Comparison of ENCODE assay signal across 6 cellular contexts in genomic region chr6:32973934-32974333, GRCh38. TPM values are rescaled to one million over a fixed set of nuclear protein-coding genes. Genes with fewer than 3 reads are reported as not detected.
DNase-seq lines count a peak whose midpoint lies in the region; ATAC-seq and TF ChIP-seq lines count a peak whose summit lies in the region.

No MANE protein-coding gene starts in this region.

- no peak for ATAC-seq in activated CD8-positive, alpha-beta T cell treated with anti-CD3 and anti-CD28 coated beads for 36 hours
- ATAC-seq in left lung = no peak
- ATAC-seq in GM18909 (IDR thresholded peaks at IDR 0.05; ENCODE audit: poor library complexity, unreplicated experiment) = no peak
- ATAC-seq in HG02840 (IDR thresholded peaks at IDR 0.05; ENCODE audit: low FRiP score, unreplicated experiment) = no peak

- peaks cover 39% of the 10 kb centered on the region for H3K4me1 Mint-ChIP-seq in activated CD4-positive, alpha-beta T cell treated with anti-CD3 and anti-CD28 coated beads, Interleukin-2, amount 10 ng/mL, durations not matched to agents 24 days and 14 days
- peaks cover 35% of the 10 kb centered on the region for H3K4me1 Mint-ChIP-seq in activated CD8-positive, alpha-beta T cell treated with anti-CD3 and anti-CD28 coated beads for 36 hours (ENCODE audit: low read depth)

- POLR2A ChIA-PET in activated CD8-positive, alpha-beta T cell treated with anti-CD3 and anti-CD28 coated beads for 36 hours (lab: Charles Lee) = interaction anchor here (1.1 to 30.4 kb wide), 16 partner anchors 4 to 303 kb away, joined by 3 to 852 read pairs (median 13); partner anchors contain the start of genes B3GALT4, BRD2, HLA-DMA and HLA-DMB

- intact Hi-C loops in activated CD4-positive, alpha-beta T cell treated with anti-CD3 and anti-CD28 coated beads, Interleukin-2, amount 10 ng/mL, durations not matched to agents 24 days and 14 days (cut with micrococcal nuclease) = loop anchor here (1.0 to 5.0 kb wide), 4 partner anchors 9 to 777 kb away; partner anchors contain the start of genes CUTA and TAPBP
- intact Hi-C loops in activated CD8-positive, alpha-beta T cell treated with anti-CD3 and anti-CD28 coated beads for 36 hours (cut with micrococcal nuclease) = no loop called here
- intact Hi-C loops in left lung (cut with DNase I) = no loop called here

- H3K4me3 ChIP-seq in left lung = peak overlapping the region; percentile 98 to 100

- TF ChIP-seq CTCF in activated CD8-positive, alpha-beta T cell treated with anti-CD3 and anti-CD28 coated beads for 36 hours (IDR thresholded peaks at IDR 0.05) = no peak
- no peak for TF ChIP-seq CTCF in left lung (IDR thresholded peaks at IDR 0.05)

- peaks cover 9 to 48% of the 10 kb centered on the region in 2 donors for H3K4me1 ChIP-seq in left lung

- peak overlapping the region; percentile 99 for H3K27ac ChIP-seq in left lung

- H3K9me3 Mint-ChIP-seq in activated CD4-positive, alpha-beta T cell treated with anti-CD3 and anti-CD28 coated beads, Interleukin-2, amount 10 ng/mL, durations not matched to agents 24 days and 14 days = no peaks in the 10 kb centered on the region
- H3K9me3 Mint-ChIP-seq in activated CD8-positive, alpha-beta T cell treated with anti-CD3 and anti-CD28 coated beads for 36 hours = no peaks in the 10 kb centered on the region

- H3K27me3 ChIP-seq in left lung = no peaks in the 10 kb centered on the region

- peak; percentile 83 for DNase-seq in activated CD4-positive, alpha-beta T cell treated with anti-CD3 and anti-CD28 coated beads, Interleukin-2, amount 10 ng/mL, durations not matched to agents 24 days and 14 days
- DNase-seq in activated CD4-positive, alpha-beta T cell treated with anti-CD3 and anti-CD28 coated beads, Interleukin-2, amount 50 U/mL, for 48 hours = no peak
- peak; percentile 62 for DNase-seq in activated CD8-positive, alpha-beta T cell treated with anti-CD3 and anti-CD28 coated beads for 36 hours
- DNase-seq in left lung = no peak

- H3K36me3 ChIP-seq in left lung = peaks cover 10 to 68% of the 10 kb centered on the region in 2 donors

- H3K4me3 Mint-ChIP-seq in activated CD4-positive, alpha-beta T cell treated with anti-CD3 and anti-CD28 coated beads, Interleukin-2, amount 10 ng/mL, durations not matched to agents 24 days and 14 days = peak overlapping the region; percentile 94
- H3K4me3 Mint-ChIP-seq in activated CD8-positive, alpha-beta T cell treated with anti-CD3 and anti-CD28 coated beads for 36 hours = peak overlapping the region; percentile 95

- no peaks in the 10 kb centered on the region for H3K9me3 ChIP-seq in left lung

- CTCF ChIA-PET in activated CD8-positive, alpha-beta T cell treated with anti-CD3 and anti-CD28 coated beads for 36 hours (lab: Charles Lee) = interaction anchor here (0.8 to 17.0 kb wide), 8 partner anchors 11 to 161 kb away, joined by 3 to 246 read pairs (median 5); partner anchors contain the start of genes HLA-DMA and TAP2

- peaks cover 91% of the 10 kb centered on the region for H3K36me3 Mint-ChIP-seq in activated CD4-positive, alpha-beta T cell treated with anti-CD3 and anti-CD28 coated beads, Interleukin-2, amount 10 ng/mL, durations not matched to agents 24 days and 14 days (ENCODE audit: low read depth)
- H3K36me3 Mint-ChIP-seq in activated CD8-positive, alpha-beta T cell treated with anti-CD3 and anti-CD28 coated beads for 36 hours (ENCODE audit: low read depth) = peaks cover 93% of the 10 kb centered on the region

- H3K27me3 Mint-ChIP-seq in activated CD4-positive, alpha-beta T cell treated with anti-CD3 and anti-CD28 coated beads, Interleukin-2, amount 10 ng/mL, durations not matched to agents 24 days and 14 days = no peaks in the 10 kb centered on the region
- no peaks in the 10 kb centered on the region for H3K27me3 Mint-ChIP-seq in activated CD8-positive, alpha-beta T cell treated with anti-CD3 and anti-CD28 coated beads for 36 hours

- H3K27ac Mint-ChIP-seq in activated CD4-positive, alpha-beta T cell treated with anti-CD3 and anti-CD28 coated beads, Interleukin-2, amount 10 ng/mL, durations not matched to agents 24 days and 14 days = peak overlapping the region; percentile 100
- H3K27ac Mint-ChIP-seq in activated CD8-positive, alpha-beta T cell treated with anti-CD3 and anti-CD28 coated beads for 36 hours = peak overlapping the region; percentile 99

RNA-seq across cellular contexts. Expression of gene BRD2, which starts 5.5 kb away (rescaled TPM):
- 320 TPM in 2 replicates for total RNA-seq in activated CD4-positive, alpha-beta T cell treated with anti-CD3 and anti-CD28 coated beads, Interleukin-2, amount 10 ng/mL, durations not matched to agents 24 days and 14 days
- 100 to 1,000 TPM; 219 to 235 TPM for total RNA-seq in activated CD8-positive, alpha-beta T cell treated with anti-CD3 and anti-CD28 coated beads for 36 hours
- total RNA-seq in left lung = 100 to 1,000 TPM; 125 to 174 TPM

RNA-seq across cellular contexts. Expression of gene HLA-DMA, which starts 21.0 kb away (rescaled TPM):
- 8.1 and 8.7 TPM in 2 replicates for total RNA-seq in activated CD4-positive, alpha-beta T cell treated with anti-CD3 and anti-CD28 coated beads, Interleukin-2, amount 10 ng/mL, durations not matched to agents 24 days and 14 days
- total RNA-seq in activated CD8-positive, alpha-beta T cell treated with anti-CD3 and anti-CD28 coated beads for 36 hours = 10 to 100 TPM; 16.2 TPM
- total RNA-seq in left lung = 100 to 1,000 TPM; 128 to 159 TPM

RNA-seq across cellular contexts. Expression of gene HLA-DMB, which starts 33.1 kb away (rescaled TPM):
- 0.75 and 0.80 TPM in 2 replicates for total RNA-seq in activated CD4-positive, alpha-beta T cell treated with anti-CD3 and anti-CD28 coated beads, Interleukin-2, amount 10 ng/mL, durations not matched to agents 24 days and 14 days
- total RNA-seq in activated CD8-positive, alpha-beta T cell treated with anti-CD3 and anti-CD28 coated beads for 36 hours = 1 to 10 TPM; 3.5 to 3.6 TPM
- 10 to 100 TPM; 59.0 to 91.0 TPM for total RNA-seq in left lung

RNA-seq across cellular contexts. Expression of gene HLA-DOA, which starts 35.5 kb away (rescaled TPM):
- total RNA-seq in activated CD4-positive, alpha-beta T cell treated with anti-CD3 and anti-CD28 coated beads, Interleukin-2, amount 10 ng/mL, durations not matched to agents 24 days and 14 days = 0.21 and 0.38 TPM in 2 replicates
- 1 to 10 TPM; 6.4 to 8.1 TPM for total RNA-seq in activated CD8-positive, alpha-beta T cell treated with anti-CD3 and anti-CD28 coated beads for 36 hours
- 10 to 100 TPM; 15.3 to 20.6 TPM for total RNA-seq in left lung

Comparison
In these comparisons a context has a peak if more than half of its experiments do, and no peak if none do; other contexts are left out.
1. DNase-seq: peak in activated CD4-positive, alpha-beta T cell treated with anti-CD3 and anti-CD28 coated beads, Interleukin-2, amount 10 ng/mL, durations not matched to agents 24 days and 14 days (single experiment) and activated CD8-positive, alpha-beta T cell treated with anti-CD3 and anti-CD28 coated beads for 36 hours (single experiment); none in activated CD4-positive, alpha-beta T cell treated with anti-CD3 and anti-CD28 coated beads, Interleukin-2, amount 50 U/mL, for 48 hours (0 of 2) and left lung (0 of 2).
2. RNA of gene HLA-DMA, which starts 21.0 kb away (total RNA-seq): 128 to 159 TPM in left lung; 16.2 TPM in activated CD8-positive, alpha-beta T cell treated with anti-CD3 and anti-CD28 coated beads for 36 hours and 8.1 to 8.7 TPM in activated CD4-positive, alpha-beta T cell treated with anti-CD3 and anti-CD28 coated beads, Interleukin-2, amount 10 ng/mL, durations not matched to agents 24 days and 14 days; every median in the first group is over 4 times any median in the second.
3. RNA of gene HLA-DMB, which starts 33.1 kb away (total RNA-seq): 59.0 to 91.0 TPM in left lung; 3.5 to 3.6 TPM in activated CD8-positive, alpha-beta T cell treated with anti-CD3 and anti-CD28 coated beads for 36 hours and 0.75 to 0.80 TPM in activated CD4-positive, alpha-beta T cell treated with anti-CD3 and anti-CD28 coated beads, Interleukin-2, amount 10 ng/mL, durations not matched to agents 24 days and 14 days; every median in the first group is over 10 times any median in the second.